ENCODE assay signal across 1 cellular context in genomic region chr12:77830952-77831351, GRCh38.
TF ChIP-seq lines count a peak whose summit lies in the region.

No MANE protein-coding gene starts in this region.

TF ChIP-seq in SK-N-SH, 30 proteins besides CTCF, POLR2A, EP300 and RAD21 (continued from another document):
- TF ChIP-seq REST (IDR thresholded peaks at IDR 0.05; ENCODE audit: low read depth, low read length) (no peak), TAF1 (IDR thresholded peaks at IDR 0.05; ENCODE audit: borderline replicate concordance, low read depth, low read length) (no peak), ELF1 (IDR thresholded peaks at IDR 0.05) (no peak), RXRA (IDR thresholded peaks at IDR 0.05; ENCODE audit: borderline replicate concordance, low read depth) (no peak), TCF12 (IDR thresholded peaks at IDR 0.05) (no peak), USF1 (IDR thresholded peaks at IDR 0.05; ENCODE audit: borderline replicate concordance, low read depth) (no peak), FOSL2 (IDR thresholded peaks at IDR 0.05; ENCODE audit: borderline replicate concordance, low read depth) (no peak), NFIC (IDR thresholded peaks at IDR 0.05; ENCODE audit: borderline replicate concordance) (no peak), CHD2 (IDR thresholded peaks at IDR 0.05; ENCODE audit: low read length, partially characterized antibody) (no peak), SMC3 (IDR thresholded peaks at IDR 0.05; ENCODE audit: low read depth, low read length) (no peak), POLR2AphosphoS5 (IDR thresholded peaks at IDR 0.05; ENCODE audit: low read depth, low read length) (no peak), JUND (IDR thresholded peaks at IDR 0.05) (no peak; the same call in 1 of the 2 replicates), PBX3 (IDR thresholded peaks at IDR 0.05) (no peak), FOXJ3 (CRISPR knock-in tag; IDR thresholded peaks at IDR 0.05) (no peak), MAX (IDR thresholded peaks at IDR 0.05; ENCODE audit: low read depth) (no peak), GABPA (IDR thresholded peaks at IDR 0.05; ENCODE audit: low read depth) (no peak)
